ENCODE assay signal across 1 cellular context in the genomic region with DNA sequence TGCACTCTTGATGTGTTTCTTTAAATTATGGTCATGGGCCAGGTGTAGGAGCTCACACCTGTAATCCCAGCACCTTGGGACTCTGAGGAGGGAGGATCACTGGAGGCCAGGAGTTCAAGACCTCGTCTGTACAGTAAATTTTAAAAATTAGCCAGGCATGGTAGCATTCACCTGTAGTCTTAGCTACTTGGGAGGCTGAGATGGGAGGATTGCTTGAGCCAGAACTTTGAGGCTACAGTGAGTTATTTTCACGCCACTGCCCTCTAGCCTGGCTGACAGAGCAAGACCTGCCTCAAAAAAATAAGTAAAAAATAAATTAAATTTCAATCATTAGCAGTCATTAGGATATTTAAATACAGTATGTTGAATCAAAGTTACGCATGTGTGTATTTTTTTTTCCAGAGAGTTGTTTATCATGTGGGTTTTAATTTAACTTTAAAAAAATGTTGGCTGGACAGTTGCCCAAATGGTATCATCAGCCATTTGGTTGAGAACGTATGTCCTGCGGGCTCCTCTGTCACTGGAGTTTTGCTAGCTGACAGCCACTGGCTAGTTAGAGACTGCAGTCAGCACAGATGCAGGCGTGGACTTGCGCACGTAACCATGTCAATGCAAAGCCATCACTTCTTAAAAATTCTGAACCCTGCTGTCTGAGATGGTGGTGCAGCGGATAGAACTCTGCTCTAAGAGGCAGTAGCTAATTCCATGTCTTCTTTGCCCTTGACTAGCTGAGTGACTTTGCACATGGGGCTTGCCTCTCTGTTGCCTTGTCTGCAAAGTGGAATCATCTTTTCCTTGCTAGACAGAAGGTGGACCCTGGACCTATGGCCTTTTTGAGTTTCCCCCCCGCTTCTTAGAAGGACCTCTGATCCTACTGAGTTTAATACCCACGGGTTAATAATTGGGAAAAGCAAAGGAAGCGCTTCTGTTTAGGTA.
TF ChIP-seq lines count a peak whose summit lies in the region.

No MANE protein-coding gene starts in this region.

TF ChIP-seq in HepG2, 621 proteins besides CTCF, POLR2A, EP300 and RAD21 (continued from another document):
- TF ChIP-seq, protein P1, sequence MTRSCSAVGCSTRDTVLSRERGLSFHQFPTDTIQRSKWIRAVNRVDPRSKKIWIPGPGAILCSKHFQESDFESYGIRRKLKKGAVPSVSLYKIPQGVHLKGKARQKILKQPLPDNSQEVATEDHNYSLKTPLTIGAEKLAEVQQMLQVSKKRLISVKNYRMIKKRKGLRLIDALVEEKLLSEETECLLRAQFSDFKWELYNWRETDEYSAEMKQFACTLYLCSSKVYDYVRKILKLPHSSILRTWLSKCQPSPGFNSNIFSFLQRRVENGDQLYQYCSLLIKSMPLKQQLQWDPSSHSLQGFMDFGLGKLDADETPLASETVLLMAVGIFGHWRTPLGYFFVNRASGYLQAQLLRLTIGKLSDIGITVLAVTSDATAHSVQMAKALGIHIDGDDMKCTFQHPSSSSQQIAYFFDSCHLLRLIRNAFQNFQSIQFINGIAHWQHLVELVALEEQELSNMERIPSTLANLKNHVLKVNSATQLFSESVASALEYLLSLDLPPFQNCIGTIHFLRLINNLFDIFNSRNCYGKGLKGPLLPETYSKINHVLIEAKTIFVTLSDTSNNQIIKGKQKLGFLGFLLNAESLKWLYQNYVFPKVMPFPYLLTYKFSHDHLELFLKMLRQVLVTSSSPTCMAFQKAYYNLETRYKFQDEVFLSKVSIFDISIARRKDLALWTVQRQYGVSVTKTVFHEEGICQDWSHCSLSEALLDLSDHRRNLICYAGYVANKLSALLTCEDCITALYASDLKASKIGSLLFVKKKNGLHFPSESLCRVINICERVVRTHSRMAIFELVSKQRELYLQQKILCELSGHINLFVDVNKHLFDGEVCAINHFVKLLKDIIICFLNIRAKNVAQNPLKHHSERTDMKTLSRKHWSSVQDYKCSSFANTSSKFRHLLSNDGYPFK (CRISPR knock-in tag; IDR thresholded peaks at IDR 0.05; ENCODE audit: borderline replicate concordance), result 0 out of 2 replicates have a peak, but pooled peaks have one; percentile 1
- TF ChIP-seq, protein P2, sequence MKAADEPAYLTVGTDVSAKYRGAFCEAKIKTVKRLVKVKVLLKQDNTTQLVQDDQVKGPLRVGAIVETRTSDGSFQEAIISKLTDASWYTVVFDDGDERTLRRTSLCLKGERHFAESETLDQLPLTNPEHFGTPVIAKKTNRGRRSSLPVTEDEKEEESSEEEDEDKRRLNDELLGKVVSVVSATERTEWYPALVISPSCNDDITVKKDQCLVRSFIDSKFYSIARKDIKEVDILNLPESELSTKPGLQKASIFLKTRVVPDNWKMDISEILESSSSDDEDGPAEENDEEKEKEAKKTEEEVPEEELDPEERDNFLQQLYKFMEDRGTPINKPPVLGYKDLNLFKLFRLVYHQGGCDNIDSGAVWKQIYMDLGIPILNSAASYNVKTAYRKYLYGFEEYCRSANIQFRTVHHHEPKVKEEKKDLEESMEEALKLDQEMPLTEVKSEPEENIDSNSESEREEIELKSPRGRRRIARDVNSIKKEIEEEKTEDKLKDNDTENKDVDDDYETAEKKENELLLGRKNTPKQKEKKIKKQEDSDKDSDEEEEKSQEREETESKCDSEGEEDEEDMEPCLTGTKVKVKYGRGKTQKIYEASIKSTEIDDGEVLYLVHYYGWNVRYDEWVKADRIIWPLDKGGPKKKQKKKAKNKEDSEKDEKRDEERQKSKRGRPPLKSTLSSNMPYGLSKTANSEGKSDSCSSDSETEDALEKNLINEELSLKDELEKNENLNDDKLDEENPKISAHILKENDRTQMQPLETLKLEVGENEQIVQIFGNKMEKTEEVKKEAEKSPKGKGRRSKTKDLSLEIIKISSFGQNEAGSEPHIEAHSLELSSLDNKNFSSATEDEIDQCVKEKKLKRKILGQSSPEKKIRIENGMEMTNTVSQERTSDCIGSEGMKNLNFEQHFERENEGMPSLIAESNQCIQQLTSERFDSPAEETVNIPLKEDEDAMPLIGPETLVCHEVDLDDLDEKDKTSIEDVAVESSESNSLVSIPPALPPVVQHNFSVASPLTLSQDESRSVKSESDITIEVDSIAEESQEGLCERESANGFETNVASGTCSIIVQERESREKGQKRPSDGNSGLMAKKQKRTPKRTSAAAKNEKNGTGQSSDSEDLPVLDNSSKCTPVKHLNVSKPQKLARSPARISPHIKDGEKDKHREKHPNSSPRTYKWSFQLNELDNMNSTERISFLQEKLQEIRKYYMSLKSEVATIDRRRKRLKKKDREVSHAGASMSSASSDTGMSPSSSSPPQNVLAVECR (CRISPR knock-in tag; IDR thresholded peaks at IDR 0.05; ENCODE audit: borderline replicate concordance), result peak; percentile 21; the same call in 1 of the 2 replicates
- TF ChIP-seq, protein P3, sequence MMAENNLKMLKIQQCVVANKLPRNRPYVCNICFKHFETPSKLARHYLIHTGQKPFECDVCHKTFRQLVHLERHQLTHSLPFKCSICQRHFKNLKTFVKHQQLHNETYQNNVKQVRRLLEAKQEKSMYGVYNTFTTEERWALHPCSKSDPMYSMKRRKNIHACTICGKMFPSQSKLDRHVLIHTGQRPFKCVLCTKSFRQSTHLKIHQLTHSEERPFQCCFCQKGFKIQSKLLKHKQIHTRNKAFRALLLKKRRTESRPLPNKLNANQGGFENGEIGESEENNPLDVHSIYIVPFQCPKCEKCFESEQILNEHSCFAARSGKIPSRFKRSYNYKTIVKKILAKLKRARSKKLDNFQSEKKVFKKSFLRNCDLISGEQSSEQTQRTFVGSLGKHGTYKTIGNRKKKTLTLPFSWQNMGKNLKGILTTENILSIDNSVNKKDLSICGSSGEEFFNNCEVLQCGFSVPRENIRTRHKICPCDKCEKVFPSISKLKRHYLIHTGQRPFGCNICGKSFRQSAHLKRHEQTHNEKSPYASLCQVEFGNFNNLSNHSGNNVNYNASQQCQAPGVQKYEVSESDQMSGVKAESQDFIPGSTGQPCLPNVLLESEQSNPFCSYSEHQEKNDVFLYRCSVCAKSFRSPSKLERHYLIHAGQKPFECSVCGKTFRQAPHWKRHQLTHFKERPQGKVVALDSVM (CRISPR knock-in tag; IDR thresholded peaks at IDR 0.05), result peak; percentile 94
- TF ChIP-seq ZMYM3 (CRISPR knock-in tag; IDR thresholded peaks at IDR 0.05) (peak; percentile 62), ESRRA (CRISPR knock-in tag; IDR thresholded peaks at IDR 0.05; ENCODE audit: low read depth) (0 out of 2 replicates have a peak, but pooled peaks have one; percentile 23), REPIN1 (CRISPR knock-in tag; IDR thresholded peaks at IDR 0.05; ENCODE audit: borderline replicate concordance, low read depth) (0 out of 2 replicates have a peak, but pooled peaks have one; percentile 28), KMT2A (CRISPR knock-in tag; IDR thresholded peaks at IDR 0.05) (peak; percentile 45; the same call in 1 of the 2 replicates)
- TF ChIP-seq, protein P4, sequence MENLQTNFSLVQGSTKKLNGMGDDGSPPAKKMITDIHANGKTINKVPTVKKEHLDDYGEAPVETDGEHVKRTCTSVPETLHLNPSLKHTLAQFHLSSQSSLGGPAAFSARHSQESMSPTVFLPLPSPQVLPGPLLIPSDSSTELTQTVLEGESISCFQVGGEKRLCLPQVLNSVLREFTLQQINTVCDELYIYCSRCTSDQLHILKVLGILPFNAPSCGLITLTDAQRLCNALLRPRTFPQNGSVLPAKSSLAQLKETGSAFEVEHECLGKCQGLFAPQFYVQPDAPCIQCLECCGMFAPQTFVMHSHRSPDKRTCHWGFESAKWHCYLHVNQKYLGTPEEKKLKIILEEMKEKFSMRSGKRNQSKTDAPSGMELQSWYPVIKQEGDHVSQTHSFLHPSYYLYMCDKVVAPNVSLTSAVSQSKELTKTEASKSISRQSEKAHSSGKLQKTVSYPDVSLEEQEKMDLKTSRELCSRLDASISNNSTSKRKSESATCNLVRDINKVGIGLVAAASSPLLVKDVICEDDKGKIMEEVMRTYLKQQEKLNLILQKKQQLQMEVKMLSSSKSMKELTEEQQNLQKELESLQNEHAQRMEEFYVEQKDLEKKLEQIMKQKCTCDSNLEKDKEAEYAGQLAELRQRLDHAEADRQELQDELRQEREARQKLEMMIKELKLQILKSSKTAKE (CRISPR knock-in tag; IDR thresholded peaks at IDR 0.05; ENCODE audit: borderline replicate concordance), result no peak
